ENCODE assay signal across 12 cellular contexts in genomic region chr1:26790551-26790953, GRCh38. TPM values are rescaled to one million over a fixed set of nuclear protein-coding genes. Genes with fewer than 3 reads are reported as not detected.
DNase-seq lines count a peak whose midpoint lies in the region; ATAC-seq and TF ChIP-seq lines count a peak whose summit lies in the region.
"Had no signal": no experiment of that assay in that cellular context is flagged by ENCODE, and none has a peak within 500 bp of the region (broad histone marks: within the 10 kb centered on the region; RNA-seq: fewer than 3 reads in every experiment).

No MANE protein-coding gene starts in this region.

- peak overlapping the region; percentile 30 for H3K4me3 Mint-ChIP-seq in activated naive CD4-positive, alpha-beta T cell treated with anti-CD3 and anti-CD28 coated beads, Interleukin-2, amount 50 U/mL, for 24 hours
- H3K4me3 Mint-ChIP-seq in HFFc6 = no peak overlapping the region
- H3K4me3 Mint-ChIP-seq: B cell had no signal

- H3K27me3 Mint-ChIP-seq in activated naive CD4-positive, alpha-beta T cell treated with anti-CD3 and anti-CD28 coated beads, Interleukin-2, amount 50 U/mL, for 24 hours = no peaks in the 10 kb centered on the region
- H3K27me3 Mint-ChIP-seq in HFFc6 (ENCODE audit: insufficient read depth) = peaks cover 11% of the 10 kb centered on the region
- H3K27me3 Mint-ChIP-seq: B cell, naive B cell had no signal

- peaks cover 13% of the 10 kb centered on the region for H3K36me3 Mint-ChIP-seq in activated naive CD4-positive, alpha-beta T cell treated with anti-CD3 and anti-CD28 coated beads, Interleukin-2, amount 50 U/mL, for 24 hours
- peaks cover 12% of the 10 kb centered on the region; the same call in 1 of the 2 replicates for H3K36me3 Mint-ChIP-seq in HFFc6 (ENCODE audit: low read depth)

- no peak for DNase-seq in activated naive CD4-positive, alpha-beta T cell treated with anti-CD3 and anti-CD28 coated beads, Interleukin-2, amount 50 U/mL, for 16 hours
- DNase-seq in HFFc6 (no peak), AG08395 (ENCODE audit: low spot score) (no peak)
- peak; percentile 67 to 71 for DNase-seq in activated T-cell treated with anti-CD3 and anti-CD28 coated beads, Interleukin-2, amount 50 U/mL, for 48 hours
- DNase-seq in stimulated activated CD4-positive, alpha-beta T cell treated with anti-CD3 and anti-CD28 coated beads, Interleukin-4, amount 100 ng/mL, for 24 hours = peak; percentile 48
- DNase-seq: naive B cell, NCI-H1048, SHP77 treated with DMSO at 0.1 percent for 48 hours had no signal

- no peaks in the 10 kb centered on the region for H3K9me3 Mint-ChIP-seq in activated naive CD4-positive, alpha-beta T cell treated with anti-CD3 and anti-CD28 coated beads, Interleukin-2, amount 50 U/mL, for 24 hours
- H3K9me3 Mint-ChIP-seq in HFFc6 = no peaks in the 10 kb centered on the region

- H3K27ac Mint-ChIP-seq in activated naive CD4-positive, alpha-beta T cell treated with anti-CD3 and anti-CD28 coated beads, Interleukin-2, amount 50 U/mL, for 24 hours = peak overlapping the region; percentile 53
- H3K27ac Mint-ChIP-seq in HFFc6 = peak overlapping the region; percentile 45; the same call in 1 of the 2 replicates
- H3K27ac Mint-ChIP-seq: B cell had no signal

- no peak for TF ChIP-seq CTCF in HFFc6 (IDR thresholded peaks at IDR 0.05)

- peaks cover 59% of the 10 kb centered on the region for H3K4me1 Mint-ChIP-seq in activated naive CD4-positive, alpha-beta T cell treated with anti-CD3 and anti-CD28 coated beads, Interleukin-2, amount 50 U/mL, for 24 hours
- H3K4me1 Mint-ChIP-seq in HFFc6 (ENCODE audit: low read depth) = peaks cover 45% of the 10 kb centered on the region

- ATAC-seq in GM18867 (IDR thresholded peaks at IDR 0.05; ENCODE audit: unreplicated experiment) (no peak), HG03097 (IDR thresholded peaks at IDR 0.05; ENCODE audit: low FRiP score, unreplicated experiment) (no peak)

RNA-seq across cellular contexts. Expression of gene PIGV, which starts 2.8 kb away (rescaled TPM):
- total RNA-seq in HFFc6 (2021; fragmentation: NEBNext Ultra II Directional; extraction: Animal tissue kit (Norgen Biotek cat#: 25700)) = 10 to 100 TPM; 11.5 to 16.4 (median 13.6) TPM

RNA-seq across cellular contexts. Expression of gene ZDHHC18, which starts 35.9 kb away (rescaled TPM):
- 10 to 100 TPM; 19.2 to 31.6 (median 23.8) TPM for total RNA-seq in HFFc6 (2021; fragmentation: NEBNext Ultra II Directional; extraction: Animal tissue kit (Norgen Biotek cat#: 25700))

Comparison
In these comparisons a context has a peak if more than half of its experiments do, and no peak if none do; other contexts are left out.
1. DNase-seq: peak in activated T-cell treated with anti-CD3 and anti-CD28 coated beads, Interleukin-2, amount 50 U/mL, for 48 hours (2 of 2) and stimulated activated CD4-positive, alpha-beta T cell treated with anti-CD3 and anti-CD28 coated beads, Interleukin-4, amount 100 ng/mL, for 24 hours (single experiment); none in activated naive CD4-positive, alpha-beta T cell treated with anti-CD3 and anti-CD28 coated beads, Interleukin-2, amount 50 U/mL, for 16 hours (single experiment), HFFc6 (single experiment) and AG08395 (single experiment).